Comparison of ENCODE assay signal across 8 cellular contexts in the genomic region with DNA sequence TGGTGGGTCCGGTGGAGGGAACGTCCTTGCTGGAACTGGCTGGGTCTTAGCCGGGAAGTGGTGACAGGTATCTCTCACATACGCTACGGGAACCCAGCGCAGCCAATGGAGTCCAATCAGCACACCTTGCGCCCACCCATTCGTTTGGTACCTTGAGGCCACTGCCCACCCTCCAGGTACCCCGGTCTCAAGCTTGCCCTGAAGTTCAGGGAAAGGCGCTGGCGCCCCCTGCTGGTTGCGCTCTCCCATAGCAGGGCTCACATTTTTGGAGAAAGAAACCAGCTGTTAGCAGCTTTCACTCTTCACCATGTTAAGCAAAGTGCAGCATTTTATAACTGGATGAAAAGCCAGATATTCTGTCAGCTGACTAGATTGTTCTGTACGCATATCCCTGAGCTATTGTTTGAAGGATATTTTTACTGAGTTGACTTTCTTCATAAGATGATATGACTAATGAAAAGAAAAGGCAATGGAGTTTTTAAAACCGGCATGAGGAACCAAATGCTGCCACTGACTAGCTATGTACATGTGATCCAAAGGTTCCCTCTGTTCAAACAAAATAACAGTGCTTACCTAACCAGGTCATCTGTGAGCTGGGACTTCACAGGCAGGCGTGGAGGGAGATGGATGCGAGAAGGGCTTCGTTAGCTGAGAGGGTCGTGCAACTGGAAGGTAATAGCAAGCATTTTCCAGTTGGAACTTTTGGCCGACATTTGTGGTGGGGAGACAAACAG. TPM values are rescaled to one million over a fixed set of nuclear protein-coding genes. Genes with fewer than 3 reads are reported as not detected.
DNase-seq lines count a peak whose midpoint lies in the region; ATAC-seq and TF ChIP-seq lines count a peak whose summit lies in the region.

No MANE protein-coding gene starts in this region.

- peak; percentile 45 for DNase-seq in stimulated activated CD4-positive, alpha-beta T cell treated with anti-CD3 and anti-CD28 coated beads, Interleukin-15, amount 100 ng/mL, for 24 hours
- DNase-seq in stimulated activated CD4-positive, alpha-beta T cell treated with anti-CD3 and anti-CD28 coated beads, Interleukin-12 subunit alpha, Interleukin-12 subunit beta, amount 100 ng/mL, for 4 hours, result no peak
- DNase-seq in epithelial cell of proximal tubule (ENCODE audit: low read depth) (no peak), spleen (no peak), NCI-H1048 (lab: John Stamatoyannopoulos, UW) (no peak), SHP77 (lab: John Stamatoyannopoulos, UW) (no peak)

- H3K79me2 ChIP-seq in OCI-LY1 (ENCODE audit: insufficient read depth, low read length), result no peaks in the 10 kb centered on the region

- no peaks in the 10 kb centered on the region for H3K9me2 ChIP-seq in OCI-LY1 (ENCODE audit: low read depth, low read length)

- H3K36me3 ChIP-seq in OCI-LY1 (ENCODE audit: insufficient read depth, low read length) (no peaks in the 10 kb centered on the region), spleen (no peaks in the 10 kb centered on the region)

- no peaks in the 10 kb centered on the region for H3K27me3 ChIP-seq in OCI-LY1 (ENCODE audit: insufficient read depth, low read length)
- H3K27me3 ChIP-seq in spleen (replicated peaks in 1 of 7), result peaks cover 0 to 36% (median 0%) of the 10 kb centered on the region in 7 donors

- WGBS in spleen, 5 donors, result 43 to 68% (median 49%) methylated on average over 11 to 19 of the region's 19 CpGs

- no peak overlapping the region for H3K9ac ChIP-seq in OCI-LY1 (ENCODE audit: low read length)

- no peak overlapping the region for H2AFZ ChIP-seq in OCI-LY1 (ENCODE audit: low read length)

- H3K9me3 ChIP-seq in OCI-LY1 (ENCODE audit: low read length) (no peaks in the 10 kb centered on the region), spleen (no peaks in the 10 kb centered on the region)

- no peaks in the 10 kb centered on the region for H3F3A ChIP-seq in OCI-LY1 (ENCODE audit: insufficient read depth, low read length)

- TF ChIP-seq CTCF in OCI-LY1 (IDR thresholded peaks at IDR 0.05; ENCODE audit: low read length) (peak; percentile 56), epithelial cell of proximal tubule (conservative IDR thresholded peaks at IDR 0.05; ENCODE audit: low read depth, low read length) (peak; percentile 65), spleen (IDR thresholded peaks at IDR 0.05 in 8 of 11, conservative IDR thresholded peaks at IDR 0.05 in 3 of 11) (peak in 6 of 11 experiments; percentile 29 to 56 (median 48))

- H4K20me1 ChIP-seq in OCI-LY1 (ENCODE audit: insufficient read depth, low read length), result no peaks in the 10 kb centered on the region

- H3K27ac ChIP-seq in OCI-LY1 (ENCODE audit: low read depth, low read length, poor library complexity, severe bottlenecking) (no peak overlapping the region), spleen (no peak overlapping the region)

- no peak overlapping the region for H3K4me3 ChIP-seq in OCI-LY1 (ENCODE audit: low read depth, low read length, poor library complexity, severe bottlenecking)
- H3K4me3 ChIP-seq in epithelial cell of proximal tubule (ENCODE audit: low read depth, low read length), result no peak overlapping the region
- no peak overlapping the region for H3K4me3 ChIP-seq in spleen

- H3K4me2 ChIP-seq in OCI-LY1 (ENCODE audit: low read length), result no peak overlapping the region

- TF ChIP-seq POLR2A in spleen (IDR thresholded peaks at IDR 0.05), result no peak

- intact Hi-C loops in spleen (cut with DNase I; ENCODE audit: low total_unique reads), result no loop called here

- ATAC-seq in GM18858 (IDR thresholded peaks at IDR 0.05; ENCODE audit: unreplicated experiment), result no peak

- H3K4me1 ChIP-seq in OCI-LY1 (ENCODE audit: insufficient read depth, low read length, severe bottlenecking), result no peaks in the 10 kb centered on the region
- H3K4me1 ChIP-seq in spleen, result no peaks in the 10 kb centered on the region

RNA-seq across cellular contexts. Expression of gene OTOP1, which starts 43.7 kb away (rescaled TPM):
- not detected in 2 replicates for total RNA-seq in epithelial cell of proximal tubule
- total RNA-seq in spleen, result not detected
- not detected for polyA plus RNA-seq in spleen
